8 cellular contexts compared by ENCODE assay signal in the genomic region with DNA sequence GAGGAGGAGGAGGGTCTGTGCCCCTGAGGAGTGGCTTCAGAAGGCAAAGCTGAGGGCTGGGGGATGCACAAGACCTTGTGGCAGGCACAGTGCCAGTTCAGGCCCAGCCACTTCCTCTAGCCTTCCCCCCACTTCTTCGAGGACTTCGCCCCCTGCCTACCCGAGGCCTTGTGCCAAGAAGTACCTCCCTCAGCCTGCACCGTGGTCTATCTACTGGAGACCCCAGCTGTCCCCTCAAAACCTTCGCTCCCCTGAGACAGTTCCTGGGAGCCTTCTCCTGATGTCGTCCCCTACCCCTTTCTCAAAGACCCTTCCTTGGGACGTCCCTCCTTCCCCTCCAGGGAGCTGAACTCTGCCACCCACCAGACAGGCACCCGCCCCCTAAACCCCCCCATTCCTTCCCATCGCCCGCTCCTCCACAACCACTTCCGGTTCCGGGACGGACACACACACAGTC. TPM values are rescaled to one million over a fixed set of nuclear protein-coding genes. Genes with fewer than 3 reads are reported as not detected.
DNase-seq lines count a peak whose midpoint lies in the region; ATAC-seq and TF ChIP-seq lines count a peak whose summit lies in the region.

No MANE protein-coding gene starts in this region.

- ATAC-seq in GM18502 (IDR thresholded peaks at IDR 0.05; ENCODE audit: poor library complexity, unreplicated experiment) (peak; percentile 7), gastroesophageal sphincter (no peak), HG03442 (IDR thresholded peaks at IDR 0.05; ENCODE audit: unreplicated experiment) (no peak)

- H3K79me2 ChIP-seq in trophoblast cell (ENCODE audit: control insufficient read depth, insufficient read depth, low read length, poor library complexity): peaks cover 11% of the 10 kb centered on the region

- H3K36me3 ChIP-seq in gastroesophageal sphincter (peaks cover 0 to 19% of the 10 kb centered on the region in 2 donors), trophoblast cell (ENCODE audit: control insufficient read depth in 1 of 2, insufficient read depth in 2 of 2, low read length in 2 of 2) (peaks cover 2 to 3% of the 10 kb centered on the region in 2 experiments)

- peak overlapping the region; percentile 87 for H3K27ac Mint-ChIP-seq in activated T-helper 1 cell treated with anti-CD3 and anti-CD28 coated beads, Interleukin-12 subunit alpha, Interleukin-12 subunit beta, Interleukin-2, Interleukin-4 antibody, amounts not matched to agents 30 ng/mL and 10 ng/mL and 1 ng/mL, durations not matched to agents 14 hours and 24 hours and 36 hours

- H2AK5ac ChIP-seq in trophoblast cell (ENCODE audit: low read length): peak overlapping the region; percentile 36

- H2AFZ ChIP-seq in trophoblast cell (ENCODE audit: insufficient read depth, low read length, poor library complexity): peak overlapping the region; percentile 89

- no peak overlapping the region for H3K23ac ChIP-seq in trophoblast cell (ENCODE audit: low read length)

- intact Hi-C loops in activated T-helper 1 cell treated with anti-CD3 and anti-CD28 coated beads, Interleukin-12 subunit alpha, Interleukin-12 subunit beta, Interleukin-2, Interleukin-4 antibody, amounts not matched to agents 30 ng/mL and 10 ng/mL and 1 ng/mL, durations not matched to agents 14 hours and 24 hours and 36 hours (cut with micrococcal nuclease): loop anchor here (2.0 to 10.0 kb wide), 6 partner anchors 84 to 500 kb away; partner anchors contain the start of genes CD4, LAG3, LRRC23 and PEX5

- H4K12ac ChIP-seq in trophoblast cell (ENCODE audit: low read depth, low read length): peak overlapping the region; percentile 94

- H3K27ac ChIP-seq in 22Rv1 (peak overlapping the region; percentile 98), gastroesophageal sphincter (peak overlapping the region; percentile 95 to 99 (median 99)), trophoblast cell (ENCODE audit: low read depth, low read length) (peak overlapping the region; percentile 97)

- H3K4me2 ChIP-seq in trophoblast cell (ENCODE audit: low read length): peak overlapping the region; percentile 62

- 0 to 7% methylated on average over 3 to 12 of the region's 13 CpGs for WGBS in gastroesophageal sphincter (ENCODE audit: low coverage in 1 of 2), 2 donors
- no CpG with 5 or more reads among the region's 13 CpGs for WGBS in trophoblast cell (ENCODE audit: extremely low coverage, insufficient coverage, insufficient read length)

- peak overlapping the region; percentile 31 for H3K18ac ChIP-seq in trophoblast cell (ENCODE audit: low read length)

- TF ChIP-seq CTCF in 22Rv1 (IDR thresholded peaks at IDR 0.05) (no peak), gastroesophageal sphincter (IDR thresholded peaks at IDR 0.05) (no peak)

- peak overlapping the region; percentile 99 for H2BK5ac ChIP-seq in trophoblast cell (ENCODE audit: low read depth, low read length, poor library complexity)

- H2BK120ac ChIP-seq in trophoblast cell (ENCODE audit: insufficient read depth, low read length, poor library complexity): peak overlapping the region; percentile 100

- no peak for TF ChIP-seq EP300 in gastroesophageal sphincter (IDR thresholded peaks at IDR 0.05)

- H3K36me3 Mint-ChIP-seq in activated T-helper 1 cell treated with anti-CD3 and anti-CD28 coated beads, Interleukin-12 subunit alpha, Interleukin-12 subunit beta, Interleukin-2, Interleukin-4 antibody, amounts not matched to agents 30 ng/mL and 10 ng/mL and 1 ng/mL, durations not matched to agents 14 hours and 24 hours and 36 hours (ENCODE audit: low read depth): peaks cover 33% of the 10 kb centered on the region

- DNase-seq in KBM-7 (peak; percentile 79), trophoblast cell (no peak), NCI-H1417 (lab: John Stamatoyannopoulos, UW) (no peak)
- no peak for DNase-seq in activated T-helper 1 cell treated with anti-CD3 and anti-CD28 coated beads, Interleukin-12 subunit alpha, Interleukin-12 subunit beta, Interleukin-2, Interleukin-4 antibody, amounts not matched to agents 30 ng/mL and 10 ng/mL and 1 ng/mL, durations not matched to agents 14 hours and 24 hours and 36 hours (ENCODE audit: low spot score)

- H3K4me3 Mint-ChIP-seq in activated T-helper 1 cell treated with anti-CD3 and anti-CD28 coated beads, Interleukin-12 subunit alpha, Interleukin-12 subunit beta, Interleukin-2, Interleukin-4 antibody, amounts not matched to agents 30 ng/mL and 10 ng/mL and 1 ng/mL, durations not matched to agents 14 hours and 24 hours and 36 hours: peak overlapping the region; percentile 97

- TF ChIP-seq POLR2A in gastroesophageal sphincter (IDR thresholded peaks at IDR 0.05): no peak

- no peaks in the 10 kb centered on the region for H3K27me3 Mint-ChIP-seq in activated T-helper 1 cell treated with anti-CD3 and anti-CD28 coated beads, Interleukin-12 subunit alpha, Interleukin-12 subunit beta, Interleukin-2, Interleukin-4 antibody, amounts not matched to agents 30 ng/mL and 10 ng/mL and 1 ng/mL, durations not matched to agents 14 hours and 24 hours and 36 hours (ENCODE audit: insufficient read depth)

- H3K27me3 ChIP-seq in gastroesophageal sphincter: no peaks in the 10 kb centered on the region
- H3K27me3 ChIP-seq in trophoblast cell (ENCODE audit: insufficient read depth, low read length): no peaks in the 10 kb centered on the region

- peak overlapping the region; percentile 93 for H4K91ac ChIP-seq in trophoblast cell (ENCODE audit: low read depth, low read length)

- peak overlapping the region; percentile 80 to 84 for H3K4me3 ChIP-seq in gastroesophageal sphincter
- H3K4me3 ChIP-seq in trophoblast cell (ENCODE audit: low read depth, low read length): peak overlapping the region; percentile 94

- peak overlapping the region; percentile 77 for H3K4ac ChIP-seq in trophoblast cell (ENCODE audit: low read depth, low read length)

- peak overlapping the region; percentile 95 for H4K8ac ChIP-seq in trophoblast cell (ENCODE audit: low read depth, low read length)

- H3K4me1 ChIP-seq in gastroesophageal sphincter (peaks cover 7 to 62% (median 17%) of the 10 kb centered on the region in 3 donors), trophoblast cell (ENCODE audit: control insufficient read depth in 1 of 2, insufficient read depth in 2 of 2, low read length in 2 of 2) (peaks cover 0 to 9% of the 10 kb centered on the region in 2 experiments)

- peaks cover 10% of the 10 kb centered on the region for H3K79me1 ChIP-seq in trophoblast cell (ENCODE audit: low read length)

- H3K14ac ChIP-seq in trophoblast cell (ENCODE audit: low read length): peak overlapping the region; percentile 100

- H3K4me1 Mint-ChIP-seq in activated T-helper 1 cell treated with anti-CD3 and anti-CD28 coated beads, Interleukin-12 subunit alpha, Interleukin-12 subunit beta, Interleukin-2, Interleukin-4 antibody, amounts not matched to agents 30 ng/mL and 10 ng/mL and 1 ng/mL, durations not matched to agents 14 hours and 24 hours and 36 hours (ENCODE audit: low read depth): peaks cover 58% of the 10 kb centered on the region

- peak overlapping the region; percentile 99 for H3K9ac ChIP-seq in trophoblast cell (ENCODE audit: low read length)

- no peaks in the 10 kb centered on the region for H3K9me3 ChIP-seq in gastroesophageal sphincter
- no peaks in the 10 kb centered on the region for H3K9me3 ChIP-seq in trophoblast cell (ENCODE audit: insufficient read depth, low read depth, low read length)

- H2BK12ac ChIP-seq in trophoblast cell (ENCODE audit: low read length): no peak overlapping the region

- H3K9me3 Mint-ChIP-seq in activated T-helper 1 cell treated with anti-CD3 and anti-CD28 coated beads, Interleukin-12 subunit alpha, Interleukin-12 subunit beta, Interleukin-2, Interleukin-4 antibody, amounts not matched to agents 30 ng/mL and 10 ng/mL and 1 ng/mL, durations not matched to agents 14 hours and 24 hours and 36 hours: no peaks in the 10 kb centered on the region

- in situ Hi-C loops in KBM-7 (cut with MboI; ENCODE audit: low pct_unique_long_range_greater_than_20kb, low sequenced_read_pairs): no loop called here

RNA-seq across cellular contexts. Expression of gene ZNF384, which starts 0.6 kb away (rescaled TPM):
- 79.6 and 89.8 TPM in 2 replicates for total RNA-seq in activated T-helper 1 cell treated with anti-CD3 and anti-CD28 coated beads, Interleukin-12 subunit alpha, Interleukin-12 subunit beta, Interleukin-2, Interleukin-4 antibody, amounts not matched to agents 30 ng/mL and 10 ng/mL and 1 ng/mL, durations not matched to agents 14 hours and 24 hours and 36 hours
- total RNA-seq in gastroesophageal sphincter: 10 to 100 TPM; 26.1 to 57.5 (median 43.6) TPM
- polyA plus RNA-seq in trophoblast cell (2013): 63.1 and 65.6 TPM in 2 replicates

RNA-seq across cellular contexts. Expression of gene PIANP, which starts 12.0 kb away (rescaled TPM):
- 0.07 and 0.08 TPM in 2 replicates for total RNA-seq in activated T-helper 1 cell treated with anti-CD3 and anti-CD28 coated beads, Interleukin-12 subunit alpha, Interleukin-12 subunit beta, Interleukin-2, Interleukin-4 antibody, amounts not matched to agents 30 ng/mL and 10 ng/mL and 1 ng/mL, durations not matched to agents 14 hours and 24 hours and 36 hours
- 1 to 10 TPM in 1 of 4 donors, under 1 TPM in 3; 0.46 to 1.2 (median 0.73) TPM for total RNA-seq in gastroesophageal sphincter
- polyA plus RNA-seq in trophoblast cell (2013): 0.06 and 0.14 TPM in 2 replicates

RNA-seq across cellular contexts. Expression of gene ING4, which starts 25.7 kb away (rescaled TPM):
- 14.6 and 15.0 TPM in 2 replicates for total RNA-seq in activated T-helper 1 cell treated with anti-CD3 and anti-CD28 coated beads, Interleukin-12 subunit alpha, Interleukin-12 subunit beta, Interleukin-2, Interleukin-4 antibody, amounts not matched to agents 30 ng/mL and 10 ng/mL and 1 ng/mL, durations not matched to agents 14 hours and 24 hours and 36 hours
- 10 to 100 TPM; 43.2 to 63.8 (median 54.3) TPM for total RNA-seq in gastroesophageal sphincter
- 29.6 and 33.0 TPM in 2 replicates for polyA plus RNA-seq in trophoblast cell (2013)

RNA-seq across cellular contexts. Expression of gene COPS7A, which starts 35.3 kb away (rescaled TPM):
- total RNA-seq in activated T-helper 1 cell treated with anti-CD3 and anti-CD28 coated beads, Interleukin-12 subunit alpha, Interleukin-12 subunit beta, Interleukin-2, Interleukin-4 antibody, amounts not matched to agents 30 ng/mL and 10 ng/mL and 1 ng/mL, durations not matched to agents 14 hours and 24 hours and 36 hours: 34.6 and 36.2 TPM in 2 replicates
- 10 to 100 TPM; 54.4 to 69.5 (median 55.4) TPM for total RNA-seq in gastroesophageal sphincter
- 30.5 and 31.7 TPM in 2 replicates for polyA plus RNA-seq in trophoblast cell (2013)

RNA-seq across cellular contexts. Expression of gene ACRBP, which starts 41.3 kb away (rescaled TPM):
- total RNA-seq in activated T-helper 1 cell treated with anti-CD3 and anti-CD28 coated beads, Interleukin-12 subunit alpha, Interleukin-12 subunit beta, Interleukin-2, Interleukin-4 antibody, amounts not matched to agents 30 ng/mL and 10 ng/mL and 1 ng/mL, durations not matched to agents 14 hours and 24 hours and 36 hours: 0.83 and 1.0 TPM in 2 replicates
- 1 to 10 TPM in 2 of 4 donors, under 1 TPM in 1, not detected in 1; 0.81 to 3.2 (median 2.4) TPM for total RNA-seq in gastroesophageal sphincter
- 0.53 and 0.65 TPM in 2 replicates for polyA plus RNA-seq in trophoblast cell (2013)
